Comparison of ENCODE assay signal across 8 cellular contexts in the genomic region with DNA sequence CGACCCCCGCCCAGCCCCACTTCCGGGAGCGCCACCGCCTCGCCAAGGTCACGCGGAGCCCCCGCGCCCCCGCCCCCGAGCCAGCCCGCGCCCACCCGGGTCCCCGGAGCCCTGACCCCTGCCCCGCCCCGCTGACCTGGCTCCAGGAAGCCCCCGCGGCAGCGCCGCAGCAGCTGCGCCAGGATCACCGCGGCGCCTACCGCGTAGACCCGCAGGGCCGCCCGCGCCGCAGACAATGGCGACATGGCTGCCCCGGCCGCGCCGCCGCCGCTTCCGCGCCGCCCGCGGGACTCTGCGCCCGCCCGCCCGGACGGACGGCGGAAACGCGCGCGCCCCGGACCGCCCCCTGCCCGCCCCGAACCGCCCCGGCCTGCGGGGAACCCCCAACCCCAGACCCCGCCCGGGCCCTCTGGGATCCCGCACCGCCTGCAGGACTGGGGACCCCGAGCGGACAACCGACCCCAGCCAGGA. TPM values are rescaled to one million over a fixed set of nuclear protein-coding genes. Genes with fewer than 3 reads are reported as not detected.
DNase-seq lines count a peak whose midpoint lies in the region; ATAC-seq and TF ChIP-seq lines count a peak whose summit lies in the region.

Gene DHRSX, minus strand, starts transcription at position 296 of the 471 bp plus-strand sequence. Its CDS starts 51 bp downstream, at position 245.
Gene ZBED1, minus strand, starts transcription at position 296 of the 471 bp plus-strand sequence. CDS start 10,257 bp downstream, outside the sequence.

- dilution Hi-C loops in mammary epithelial cell (cut with HindIII; ENCODE audit: low sequenced_read_pairs): no loop called here

- peak; percentile 71 for ATAC-seq in HG02852 (IDR thresholded peaks at IDR 0.05; ENCODE audit: unreplicated experiment)
- ATAC-seq in left colon: peak; percentile 43

- H3K36me3 ChIP-seq in SU-DHL-6 (ENCODE audit: low read length): no peaks in the 10 kb centered on the region
- H3K36me3 ChIP-seq in mammary epithelial cell (ENCODE audit: insufficient read depth, low read length): no peaks in the 10 kb centered on the region

- in situ Hi-C loops in mammary epithelial cell (cut with MboI; ENCODE audit: low sequenced_read_pairs in 2 of 2): no loop called here

- H3F3A ChIP-seq in SU-DHL-6 (ENCODE audit: insufficient read depth): peaks cover 11% of the 10 kb centered on the region; the same call in 1 of the 2 replicates

- H3K79me2 ChIP-seq in SU-DHL-6 (ENCODE audit: insufficient read depth, low read length) (peaks cover 30% of the 10 kb centered on the region), mammary epithelial cell (ENCODE audit: insufficient read depth, low read length) (peaks cover 40% of the 10 kb centered on the region)

- H3K9me2 ChIP-seq in SU-DHL-6 (replicated peaks; ENCODE audit: insufficient read depth, low read length): no peaks in the 10 kb centered on the region

- CTCF ChIA-PET in mammary epithelial cell (lab: Charles Lee; ENCODE audit: low non-redundant PET): no interaction called here

- H3K4me2 ChIP-seq in SU-DHL-6 (ENCODE audit: low read depth, low read length, poor library complexity, severe bottlenecking): peak within 1 kb of the TSS; percentile 69
- H3K4me2 ChIP-seq in mammary epithelial cell (ENCODE audit: insufficient read depth, low read depth, low read length): peak within 1 kb of the TSS; percentile 60

- H3K27me3 ChIP-seq in SU-DHL-6 (ENCODE audit: low read length) (no peaks in the 10 kb centered on the region), mammary epithelial cell (ENCODE audit: insufficient read depth, low read length) (no peaks in the 10 kb centered on the region)

- H3K9me3 ChIP-seq in SU-DHL-6 (ENCODE audit: insufficient read depth, low read length): no peaks in the 10 kb centered on the region
- no peaks in the 10 kb centered on the region for H3K9me3 ChIP-seq in mammary epithelial cell (replicated peaks; ENCODE audit: insufficient read depth, low read length)

- H4K20me1 ChIP-seq in SU-DHL-6 (ENCODE audit: low read depth, low read length): no peaks in the 10 kb centered on the region
- H4K20me1 ChIP-seq in mammary epithelial cell (ENCODE audit: insufficient read depth, low read length): no peaks in the 10 kb centered on the region

- DNase-seq in mammary epithelial cell: no peak
- DNase-seq in left colon: peak; percentile 34 to 63
- DNase-seq in stimulated activated CD4-positive, alpha-beta T cell treated with anti-CD3 and anti-CD28 coated beads, TNF-alpha, amount 100 ng/mL, for 24 hours (ENCODE audit: low read depth in 3 of 3): peak in 2 of 3 experiments; percentile 22 to 56
- DNase-seq in NCI-H2171 (lab: John Stamatoyannopoulos, UW): no peak
- no peak for DNase-seq in NOMO-1 treated with dmso at 0.1 percent for 144 hours (lab: John Stamatoyannopoulos, UW; ENCODE audit: unreplicated experiment)

- H3K27ac ChIP-seq in SU-DHL-6 (ENCODE audit: low read depth, low read length) (peak within 1 kb of the TSS; percentile 72), mammary epithelial cell (ENCODE audit: insufficient read depth, low read depth, low read length) (peak within 1 kb of the TSS; percentile 29)

- no TSS peak for BruUV-seq in mammary epithelial cell (replicated peaks; lab: Mats Ljungman, UMichigan)

- WGBS in mammary epithelial cell (ENCODE audit: low coverage, missing lambda C conversion rate): 14% methylated on average over 13 of the region's 70 CpGs

- peak within 1 kb of the TSS; percentile 67 for H3K9ac ChIP-seq in SU-DHL-6 (ENCODE audit: low read length)
- H3K9ac ChIP-seq in mammary epithelial cell (ENCODE audit: insufficient read depth, low read length): peak within 1 kb of the TSS; percentile 58

- intact Hi-C loops in mammary epithelial cell (cut with micrococcal nuclease): no loop called here
- intact Hi-C loops in left colon (cut with DNase I, micrococcal nuclease): no loop called here

- H3K4me3 ChIP-seq in GM12875 (ENCODE audit: low read depth, low read length) (peak within 1 kb of the TSS; percentile 73), SU-DHL-6 (ENCODE audit: insufficient read depth, low read length, poor library complexity, severe bottlenecking) (peak within 1 kb of the TSS; percentile 71), mammary epithelial cell (replicated peaks in 1 of 3; ENCODE audit: insufficient read depth in 1 of 3, low read depth in 2 of 3, low read length in 3 of 3) (peak within 1 kb of the TSS; percentile 42 to 59 (median 58))

- H3K4me1 ChIP-seq in mammary epithelial cell (ENCODE audit: insufficient read depth, low read length): no peaks in the 10 kb centered on the region

- H2AFZ ChIP-seq in SU-DHL-6 (ENCODE audit: low read depth, low read length, severe bottlenecking): no peak within 1 kb of the TSS
- peak within 1 kb of the TSS; percentile 59 for H2AFZ ChIP-seq in mammary epithelial cell (ENCODE audit: low read depth, low read length)

- TF ChIP-seq CTCF in GM12875 (IDR thresholded peaks at IDR 0.05; ENCODE audit: borderline replicate concordance, insufficient read depth, low read depth, low read length) (no peak), SU-DHL-6 (IDR thresholded peaks at IDR 0.05; ENCODE audit: insufficient read depth, low read length, poor library complexity, severe bottlenecking) (no peak), mammary epithelial cell (conservative IDR thresholded peaks at IDR 0.05 in 1 of 2, IDR thresholded peaks at IDR 0.05 in 1 of 2; ENCODE audit: extremely low read depth in 1 of 2, insufficient read depth in 1 of 2, low read depth in 1 of 2, low read length in 2 of 2) (no peak)

RNA-seq across cellular contexts. Expression of gene DHRSX, which starts in this region (rescaled TPM):
- total RNA-seq in mammary epithelial cell (10 to 100 TPM; 14.3 to 21.7 TPM), left colon (10 to 100 TPM; 32.2 to 38.1 TPM)
- polyA plus RNA-seq in mammary epithelial cell: 11.8 TPM
- polyA minus RNA-seq in mammary epithelial cell: 13.0 TPM

RNA-seq across cellular contexts. Expression of gene ZBED1, which starts in this region (rescaled TPM):
- total RNA-seq in mammary epithelial cell: 10 to 100 TPM; 11.9 to 42.0 TPM
- polyA plus RNA-seq in mammary epithelial cell: 9.1 TPM
- polyA minus RNA-seq in mammary epithelial cell: 20.4 TPM
- total RNA-seq in left colon: 10 to 100 TPM; 41.5 to 56.3 TPM

Comparison
In these comparisons a context has a peak if more than half of its experiments do, and no peak if none do; other contexts are left out.
1. DNase-seq: peak in left colon (2 of 2) and stimulated activated CD4-positive, alpha-beta T cell treated with anti-CD3 and anti-CD28 coated beads, TNF-alpha, amount 100 ng/mL, for 24 hours (2 of 3); none in mammary epithelial cell (single experiment), NCI-H2171 (single experiment) and NOMO-1 treated with dmso at 0.1 percent for 144 hours (single experiment).
2. Peak in every context shown above with its lines, with median percentiles within 50 percentile points of each other: H3K4me3 ChIP-seq.